ENCODE assay signal across 9 cellular contexts in the genomic region with DNA sequence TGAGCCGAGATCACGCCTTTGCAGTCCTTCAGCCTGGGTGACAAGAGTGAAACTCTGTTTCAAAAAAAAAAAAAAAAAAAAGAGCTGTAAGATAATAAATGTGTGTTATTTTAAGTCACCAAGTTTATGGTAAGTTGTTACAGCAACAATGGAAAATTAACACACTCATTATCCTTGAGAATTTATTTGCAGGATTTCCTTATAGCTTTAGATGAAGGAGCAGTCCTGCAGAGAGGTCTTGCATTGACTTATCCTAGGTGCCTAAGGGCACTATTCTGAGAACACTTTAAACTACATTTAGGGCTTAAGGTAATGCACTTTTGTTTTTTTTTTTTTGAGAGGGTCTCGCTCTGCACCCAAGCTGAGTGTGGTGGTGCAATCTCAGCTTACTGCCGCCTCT.
"Had no signal": no experiment of that assay in that cellular context is flagged by ENCODE, and none has a peak within 500 bp of the region (broad histone marks: within the 10 kb centered on the region; RNA-seq: fewer than 3 reads in every experiment).

No MANE protein-coding gene starts in this region.

- ATAC-seq: GM23338, K562 had no signal

- H3K4me3 ChIP-seq: GM23338, K562 had no signal

- DNase-seq: H9, HCEC 1CT, HFFc6, IMR-90 had no signal

- FAIRE-seq: H1, H54, HTR-8/SVneo, K562 had no signal
